ENCODE assay signal across 13 cellular contexts in the genomic region with DNA sequence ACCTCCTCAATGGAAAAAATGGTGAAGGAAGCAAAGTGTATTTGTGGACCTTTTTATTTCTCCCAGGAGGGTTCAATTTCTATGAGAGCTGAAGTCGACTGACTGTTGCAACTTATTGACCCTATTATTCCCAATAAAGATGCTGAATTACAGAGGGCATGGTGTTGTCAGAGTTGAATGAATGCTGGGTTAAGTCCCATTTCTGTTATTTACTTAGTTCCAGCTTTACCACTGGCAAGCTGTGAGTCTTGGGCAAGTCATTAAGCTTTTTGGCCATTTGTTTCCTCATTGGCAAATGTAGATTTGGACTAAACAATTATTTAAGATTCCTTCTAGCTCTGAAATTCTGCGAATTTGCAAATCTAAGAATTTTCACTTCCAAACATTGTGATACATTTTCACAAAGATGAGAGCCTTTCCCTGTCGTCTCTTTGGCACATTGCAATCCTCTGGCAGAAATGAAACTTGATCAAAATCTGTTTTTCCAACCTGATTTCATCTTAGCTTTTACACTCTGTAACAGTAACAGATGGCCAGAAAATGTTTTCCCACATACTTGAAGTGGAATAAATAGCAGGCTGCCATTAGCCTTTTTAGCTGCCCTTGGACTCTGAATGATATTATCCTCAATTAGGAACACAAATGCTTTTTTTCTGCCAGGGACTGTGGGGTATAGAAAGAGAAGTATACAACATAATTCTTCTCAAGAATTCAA.
"Had no signal": no experiment of that assay in that cellular context is flagged by ENCODE, and none has a peak within 500 bp of the region (broad histone marks: within the 10 kb centered on the region; RNA-seq: fewer than 3 reads in every experiment).

No MANE protein-coding gene starts in this region.

- ATAC-seq: activated CD4-positive, alpha-beta T cell treated with anti-CD3 and anti-CD28 coated beads for 36 hours; activated T-cell treated with anti-CD3 and anti-CD28 coated beads, Interleukin-2, amount 50 U/mL, for 72 hours; effector memory CD8-positive, alpha-beta T cell; naive thymus-derived CD4-positive, alpha-beta T cell; stimulated activated naive CD8-positive, alpha-beta T cell treated with anti-CD3 and anti-CD28 coated beads, Interleukin-15, amount 100 ng/mL, for 72 hours had no signal

- DNase-seq: activated CD4-positive, alpha-beta memory T cell treated with anti-CD3 and anti-CD28 coated beads, Interleukin-2, amount 10 ng/mL, durations not matched to agents 7 days and 5 days; activated CD4-positive, alpha-beta T cell treated with anti-CD3 and anti-CD28 coated beads for 36 hours; activated CD8-positive, alpha-beta memory T cell treated with anti-CD3 and anti-CD28 coated beads, Interleukin-2, amount 50 U/mL, for 4 hours; activated naive CD4-positive, alpha-beta T cell; activated T-cell treated with anti-CD3 and anti-CD28 coated beads, Interleukin-2, amount 50 U/mL, for 72 hours; cortex of kidney; effector memory CD8-positive, alpha-beta T cell; kidney glomerular epithelial cell; naive thymus-derived CD4-positive, alpha-beta T cell; posterior cingulate gyrus; stimulated activated CD4-positive, alpha-beta T cell treated with anti-CD3 and anti-CD28 coated beads, Interleukin-4, amount 100 ng/mL, for 4 hours; stimulated activated naive CD8-positive, alpha-beta T cell treated with anti-CD3 and anti-CD28 coated beads, Interleukin-15, amount 100 ng/mL, for 72 hours; uterus had no signal
